Comparison of ENCODE assay signal across 20 cellular contexts in genomic region chr1:176904057-176904815, GRCh38.
A peak's percentile ranks its signal among the peaks of the same experiment; 100 is the strongest.
DNase-seq lines count a peak whose midpoint lies in the region; ATAC-seq and TF ChIP-seq lines count a peak whose summit lies in the region.
"Had no signal": no experiment of that assay in that cellular context is flagged by ENCODE, and none has a peak within 500 bp of the region (broad histone marks: within the 10 kb centered on the region; RNA-seq: fewer than 3 reads in every experiment).

No MANE protein-coding gene starts in this region.

- H3K4ac ChIP-seq in neuronal stem cell (ENCODE audit: low read length), result no peak overlapping the region

- no peak overlapping the region for H3K18ac ChIP-seq in neuronal stem cell (ENCODE audit: low read length)

- no peaks in the 10 kb centered on the region for H3K4me1 Mint-ChIP-seq in activated naive CD8-positive, alpha-beta T cell treated with anti-CD3 and anti-CD28 coated beads, Interleukin-2, amount 50 U/mL, for 24 hours
- H3K4me1 Mint-ChIP-seq: CD8-positive, alpha-beta memory T cell had no signal

- H3K4me1 ChIP-seq in KMS-11 (ENCODE audit: low read depth, poor library complexity, severe bottlenecking) (peaks cover 42% of the 10 kb centered on the region), neuronal stem cell (ENCODE audit: control insufficient read depth in 2 of 2, insufficient read depth in 1 of 2, low read depth in 1 of 2, low read length in 2 of 2) (peaks cover 0 to 15% of the 10 kb centered on the region in 2 donors)
- H3K4me1 ChIP-seq: gastrocnemius medialis had no signal

- H3K36me3 Mint-ChIP-seq in activated naive CD8-positive, alpha-beta T cell treated with anti-CD3 and anti-CD28 coated beads, Interleukin-2, amount 50 U/mL, for 24 hours (ENCODE audit: low read depth), result no peaks in the 10 kb centered on the region
- H3K36me3 Mint-ChIP-seq: CD8-positive, alpha-beta memory T cell had no signal

- H4K20me1 ChIP-seq in KMS-11 (ENCODE audit: insufficient read depth), result no peaks in the 10 kb centered on the region

- H3K14ac ChIP-seq in neuronal stem cell (ENCODE audit: low read length), result no peak overlapping the region

- H3K4me2 ChIP-seq in KMS-11 (peak overlapping the region; percentile 73; the same call in 1 of the 2 replicates), neuronal stem cell (ENCODE audit: insufficient read depth, low read length, poor library complexity, severe bottlenecking) (peak overlapping the region; percentile 28)

- DNase-seq in Ammon's horn (ENCODE audit: low spot score), result peak; percentile 8
- peak; percentile 35 for DNase-seq in left ventricle myocardium superior
- DNase-seq in neuronal stem cell (ENCODE audit: low spot score), result no peak
- no peak for DNase-seq in activated naive CD8-positive, alpha-beta T cell treated with anti-CD3 and anti-CD28 coated beads, Interleukin-2, amount 50 U/mL, for 24 hours
- no peak for DNase-seq in coronary artery (ENCODE audit: low spot score)
- DNase-seq: activated CD4-positive, CD25-positive, alpha-beta regulatory T cell treated with anti-CD3 and anti-CD28 coated beads, Interleukin-2, amount 50 U/mL, for 72 hours; activated naive CD4-positive, alpha-beta T cell treated with Interleukin-2 at 50 U/mL for 16 hours; activated T-cell treated with anti-CD3 and anti-CD28 coated beads, Interleukin-2, amount 50 U/mL, for 24 hours; CD8-positive, alpha-beta memory T cell; DMS79; effector CD4-positive, alpha-beta T cell; gastrocnemius medialis; KG1; NCI-H1694 treated with DMSO at 0.1 percent for 48 hours had no signal

- no peak overlapping the region for H2BK15ac ChIP-seq in neuronal stem cell (ENCODE audit: low read length)

- peaks cover 9% of the 10 kb centered on the region for H3K27me3 Mint-ChIP-seq in activated naive CD8-positive, alpha-beta T cell treated with anti-CD3 and anti-CD28 coated beads, Interleukin-2, amount 50 U/mL, for 24 hours
- H3K27me3 Mint-ChIP-seq: activated T-cell treated with anti-CD3 and anti-CD28 coated beads, Interleukin-2, amount 50 U/mL, for 24 hours had no signal

- H3K79me1 ChIP-seq in neuronal stem cell (ENCODE audit: low read depth, low read length), result no peaks in the 10 kb centered on the region

- H3K9me3 ChIP-seq in neuronal stem cell (replicated peaks in 1 of 2; ENCODE audit: control insufficient read depth in 2 of 2, insufficient read depth in 1 of 2, low read depth in 1 of 2, low read length in 2 of 2), result no peaks in the 10 kb centered on the region
- H3K9me3 ChIP-seq: gastrocnemius medialis, thoracic aorta had no signal

- TF ChIP-seq CTCF in KMS-11 (conservative IDR thresholded peaks at IDR 0.05; ENCODE audit: low read depth, low read length) (no peak), coronary artery (IDR thresholded peaks at IDR 0.05) (no peak)

- no peak overlapping the region for H3K4me3 Mint-ChIP-seq in activated naive CD8-positive, alpha-beta T cell treated with anti-CD3 and anti-CD28 coated beads, Interleukin-2, amount 50 U/mL, for 24 hours
- H3K4me3 Mint-ChIP-seq: activated T-cell treated with anti-CD3 and anti-CD28 coated beads, Interleukin-2, amount 50 U/mL, for 24 hours; CD8-positive, alpha-beta memory T cell had no signal

- no peak overlapping the region for H3K27ac Mint-ChIP-seq in activated naive CD8-positive, alpha-beta T cell treated with anti-CD3 and anti-CD28 coated beads, Interleukin-2, amount 50 U/mL, for 24 hours
- H3K27ac Mint-ChIP-seq: activated T-cell treated with anti-CD3 and anti-CD28 coated beads, Interleukin-2, amount 50 U/mL, for 24 hours; CD8-positive, alpha-beta memory T cell had no signal

- H2BK5ac ChIP-seq in neuronal stem cell (ENCODE audit: low read length), result no peak overlapping the region

- H3K9ac ChIP-seq in KMS-11, result no peak overlapping the region
- no peak overlapping the region for H3K9ac ChIP-seq in neuronal stem cell (ENCODE audit: low read depth, low read length, poor library complexity)
- H3K9ac ChIP-seq: GM23248 had no signal

- no peaks in the 10 kb centered on the region for H3K79me2 ChIP-seq in KMS-11 (ENCODE audit: insufficient read depth, low read depth)

- intact Hi-C loops in left ventricle myocardium superior (cut with micrococcal nuclease), result no loop called here

- no peak overlapping the region for H4K91ac ChIP-seq in neuronal stem cell (ENCODE audit: low read depth, low read length, poor library complexity)

- H3K27ac ChIP-seq in KMS-11 (no peak overlapping the region), neuronal stem cell (replicated peaks; ENCODE audit: low read length) (no peak overlapping the region), coronary artery (no peak overlapping the region)
- H3K27ac ChIP-seq: cardiac muscle cell, gastrocnemius medialis, GM23248, thoracic aorta had no signal

- ATAC-seq in left ventricle myocardium superior (peak; percentile 23), HG02840 (IDR thresholded peaks at IDR 0.05; ENCODE audit: low FRiP score, unreplicated experiment) (no peak)
- no peak for ATAC-seq in activated naive CD8-positive, alpha-beta T cell treated with anti-CD3 and anti-CD28 coated beads, Interleukin-2, amount 50 U/mL, for 24 hours
- ATAC-seq: esophagus mucosa, gastrocnemius medialis had no signal

- H3K4me3 ChIP-seq in KMS-11 (IDR thresholded peaks at IDR 0.05; ENCODE audit: insufficient read depth, low read depth, low read length), result no peak overlapping the region
- no peak overlapping the region for H3K4me3 ChIP-seq in neuronal stem cell (ENCODE audit: low read length in 2 of 2)
- no peak overlapping the region for H3K4me3 ChIP-seq in coronary artery
- H3K4me3 ChIP-seq: cardiac muscle cell, gastrocnemius medialis, GM23248, thoracic aorta had no signal

- H2BK12ac ChIP-seq in neuronal stem cell (ENCODE audit: low read length), result no peak overlapping the region

- no peaks in the 10 kb centered on the region for H3K36me3 ChIP-seq in KMS-11 (ENCODE audit: insufficient read depth)
- H3K36me3 ChIP-seq in neuronal stem cell (replicated peaks in 1 of 2; ENCODE audit: control insufficient read depth in 2 of 2, insufficient read depth in 2 of 2, low read length in 2 of 2), result no peaks in the 10 kb centered on the region
- H3K36me3 ChIP-seq: cardiac muscle cell, gastrocnemius medialis, thoracic aorta had no signal

- H3K23ac ChIP-seq in neuronal stem cell (ENCODE audit: low read depth, low read length, poor library complexity), result no peak overlapping the region

- H2AFZ ChIP-seq in KMS-11 (ENCODE audit: low read depth) (no peak overlapping the region), neuronal stem cell (ENCODE audit: low read length) (no peak overlapping the region)
- H2AFZ ChIP-seq: GM23248 had no signal

- WGBS in neuronal stem cell (ENCODE audit: extremely low coverage in 2 of 2, insufficient read length in 2 of 2, insufficient replicate concordance in 1 of 2), 2 donors, result no CpG with 5 or more reads among the region's 21 CpGs

- no peak overlapping the region for H2BK120ac ChIP-seq in neuronal stem cell (ENCODE audit: low read depth, low read length)

- H3K9me3 Mint-ChIP-seq in activated naive CD8-positive, alpha-beta T cell treated with anti-CD3 and anti-CD28 coated beads, Interleukin-2, amount 50 U/mL, for 24 hours, result peaks cover 6% of the 10 kb centered on the region
- H3K9me3 Mint-ChIP-seq: activated T-cell treated with anti-CD3 and anti-CD28 coated beads, Interleukin-2, amount 50 U/mL, for 24 hours had no signal

- H2AK5ac ChIP-seq in neuronal stem cell (ENCODE audit: low read depth, low read length), result no peak overlapping the region

- H4K8ac ChIP-seq in neuronal stem cell (ENCODE audit: low read depth, low read length), result no peak overlapping the region

- H3K27me3 ChIP-seq in KMS-11 (ENCODE audit: insufficient read depth, low read depth) (no peaks in the 10 kb centered on the region), neuronal stem cell (ENCODE audit: control insufficient read depth in 3 of 3, insufficient read depth in 3 of 3, low read depth in 1 of 3, low read length in 3 of 3) (no peaks in the 10 kb centered on the region)
- H3K27me3 ChIP-seq: cardiac muscle cell had no signal

Comparison
In these comparisons a context has a peak if more than half of its experiments do, and no peak if none do; other contexts are left out.
1. DNase-seq: peak in Ammon's horn (single experiment) and left ventricle myocardium superior (single experiment); none in neuronal stem cell (single experiment), activated naive CD8-positive, alpha-beta T cell treated with anti-CD3 and anti-CD28 coated beads, Interleukin-2, amount 50 U/mL, for 24 hours (single experiment) and coronary artery (single experiment).